ENCODE assay signal across 9 cellular contexts in genomic region chr5:1536298-1537165, GRCh38. TPM values are rescaled to one million over a fixed set of nuclear protein-coding genes. Genes with fewer than 3 reads are reported as not detected.
A peak's percentile ranks its signal among the peaks of the same experiment; 100 is the strongest.
DNase-seq lines count a peak whose midpoint lies in the region; ATAC-seq and TF ChIP-seq lines count a peak whose summit lies in the region.
"Had no signal": no experiment of that assay in that cellular context is flagged by ENCODE, and none has a peak within 500 bp of the region (broad histone marks: within the 10 kb centered on the region; RNA-seq: fewer than 3 reads in every experiment).

No MANE protein-coding gene starts in this region.

- peak overlapping the region; percentile 39 for H3K27ac ChIP-seq in ACC112 (ENCODE audit: low read depth, low read length)
- H3K27ac ChIP-seq in foreskin keratinocyte: no peak overlapping the region
- H3K27ac ChIP-seq: C4-2B had no signal

- TF ChIP-seq CTCF in foreskin keratinocyte (conservative IDR thresholded peaks at IDR 0.05): no peak

- H3K27me3 ChIP-seq in ACC112 (ENCODE audit: insufficient read depth, low read length) (no peaks in the 10 kb centered on the region), foreskin keratinocyte (no peaks in the 10 kb centered on the region)

- peak in 2 of 3 experiments; percentile 37 for DNase-seq in activated CD8-positive, alpha-beta memory T cell treated with anti-CD3 and anti-CD28 coated beads for 48 hours (ENCODE audit: low read depth in 2 of 3, low spot score in 2 of 3)
- DNase-seq in foreskin keratinocyte (no peak), nucleus accumbens (lab: John Stamatoyannopoulos, UW) (no peak), HEK293T (ENCODE audit: extremely low spot score) (no peak)
- peak; percentile 70 to 75 for DNase-seq in stimulated activated CD4-positive, alpha-beta T cell treated with anti-CD3 and anti-CD28 coated beads, Interleukin-2, amount 100 ng/mL, for 24 hours

- no peaks in the 10 kb centered on the region for H3K36me3 ChIP-seq in ACC112 (ENCODE audit: insufficient read depth, low read length)

- H3K4me1 ChIP-seq in ACC112 (ENCODE audit: control insufficient read depth, insufficient read depth, low read length, unreplicated experiment) (peaks cover 14% of the 10 kb centered on the region), foreskin keratinocyte (no peaks in the 10 kb centered on the region)

- peak overlapping the region; percentile 42 for H2AFZ ChIP-seq in ACC112 (ENCODE audit: low read length, unreplicated experiment)

- CTCF ChIA-PET in HEK293T (lab: Yijun Ruan, JAX): no interaction called here

- peak; percentile 98 for ATAC-seq in GM19452 (IDR thresholded peaks at IDR 0.05; ENCODE audit: unreplicated experiment)
- peak; percentile 85 for ATAC-seq in HG03575 (IDR thresholded peaks at IDR 0.05; ENCODE audit: extremely low read depth, insufficient number of reproducible peaks, low FRiP score, unreplicated experiment)
- ATAC-seq in foreskin keratinocyte: peak; percentile 79

- POLR2A ChIA-PET in HEK293T (lab: Yijun Ruan, JAX): interaction anchor here (1.6 kb wide), 1 partner anchor 58 kb away, joined by 3 read pairs; no protein-coding TSS in a partner anchor

- H3K79me2 ChIP-seq in ACC112 (ENCODE audit: control insufficient read depth, insufficient read depth, low read length, unreplicated experiment): no peaks in the 10 kb centered on the region

- H3K4me3 ChIP-seq in ACC112 (ENCODE audit: low read depth, low read length): peak overlapping the region; percentile 64

TF ChIP-seq in HEK293T, 16 proteins besides CTCF, POLR2A, EP300 and RAD21:
- TF ChIP-seq ELF4 (IDR thresholded peaks at IDR 0.05) (no peak), SP1 (IDR thresholded peaks at IDR 0.05) (no peak), ARNT (IDR thresholded peaks at IDR 0.05) (no peak), SUZ12 (IDR thresholded peaks at IDR 0.05) (no peak), CTBP1 (IDR thresholded peaks at IDR 0.05; ENCODE audit: borderline replicate concordance) (no peak), ZNF384 (IDR thresholded peaks at IDR 0.05) (no peak), LEF1 (IDR thresholded peaks at IDR 0.05; ENCODE audit: borderline replicate concordance) (no peak), TARDBP (IDR thresholded peaks at IDR 0.05) (no peak), BHLHE40 (IDR thresholded peaks at IDR 0.05; ENCODE audit: borderline replicate concordance) (no peak), FOXM1 (IDR thresholded peaks at IDR 0.05; ENCODE audit: borderline replicate concordance) (no peak), L3MBTL2 (conservative IDR thresholded peaks at IDR 0.05) (no peak), FOXA1 (IDR thresholded peaks at IDR 0.05) (no peak)

RNA-seq across cellular contexts. Expression of gene LPCAT1, which starts 12.8 kb away (rescaled TPM):
- 43.2 and 45.6 TPM in 2 replicates for total RNA-seq in foreskin keratinocyte
- 28.7 and 33.8 TPM in 2 replicates for polyA plus RNA-seq in foreskin keratinocyte

Comparison
In these comparisons a context has a peak if more than half of its experiments do, and no peak if none do; other contexts are left out.
1. DNase-seq: peak in activated CD8-positive, alpha-beta memory T cell treated with anti-CD3 and anti-CD28 coated beads for 48 hours (2 of 3) and stimulated activated CD4-positive, alpha-beta T cell treated with anti-CD3 and anti-CD28 coated beads, Interleukin-2, amount 100 ng/mL, for 24 hours (2 of 2); none in foreskin keratinocyte (0 of 2), nucleus accumbens (0 of 56) and HEK293T (single experiment).
2. Peak in every context shown above with its lines, with median percentiles within 50 percentile points of each other: ATAC-seq.